In the genomic region with DNA sequence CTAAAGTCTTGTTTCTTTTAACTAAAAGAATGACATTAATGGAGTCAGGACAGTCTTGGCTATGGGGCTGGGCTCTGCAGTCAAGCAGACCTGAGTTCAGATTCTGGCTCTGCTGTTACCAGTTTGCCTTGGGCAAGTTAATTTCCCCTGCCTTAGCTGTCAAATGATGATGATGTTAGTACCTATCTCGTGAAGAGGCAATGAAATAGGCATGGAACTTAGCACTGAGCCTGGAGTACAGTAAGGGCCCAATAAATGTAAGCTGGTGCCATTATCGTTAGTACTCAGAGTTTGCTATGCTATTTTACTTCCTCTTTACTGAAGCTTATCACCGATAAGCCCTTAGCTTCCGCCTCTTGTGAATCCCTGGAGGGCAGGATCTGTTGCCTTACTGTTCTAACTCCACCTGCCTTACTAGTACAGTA, we compare ENCODE assay signal across 1 cellular context.
A peak's percentile ranks its signal among the peaks of the same experiment; 100 is the strongest.
TF ChIP-seq lines count a peak whose summit lies in the region.

No MANE protein-coding gene starts in this region.

TF ChIP-seq in K562, 482 proteins besides CTCF, POLR2A, EP300 and RAD21 (continued from another document and continues in another):
- TF ChIP-seq DMBX1 (CRISPR knock-in tag; IDR thresholded peaks at IDR 0.05; ENCODE audit: borderline replicate concordance) (peak; percentile 65; the same call in 1 of the 2 replicates), RBM25 (IDR thresholded peaks at IDR 0.05; ENCODE audit: low read depth, low read length, severe bottlenecking) (peak; percentile 56), TAL1 (IDR thresholded peaks at IDR 0.05) (peak; percentile 64), BRD9 (IDR thresholded peaks at IDR 0.05; ENCODE audit: low read depth, partially characterized antibody) (peak; percentile 62), ZNF584 (CRISPR knock-in tag; IDR thresholded peaks at IDR 0.05; ENCODE audit: low read depth) (no peak; the same call in 1 of the 2 replicates), YY1 (IDR thresholded peaks at IDR 0.05; ENCODE audit: borderline replicate concordance in 1 of 3, control insufficient read depth in 1 of 3, extremely low read depth in 1 of 3, insufficient read depth in 3 of 3, insufficient read length in 1 of 3, insufficient replicate concordance in 2 of 3, low read depth in 1 of 3, low read length in 2 of 3) (peak in 1 of 3 experiments; percentile 27), SMAD3 (CRISPR knock-in tag; conservative IDR thresholded peaks at IDR 0.05) (0 out of 2 replicates have a peak, but pooled peaks have one; percentile 26), YBX1 (IDR thresholded peaks at IDR 0.05) (no peak), RBM34 (IDR thresholded peaks at IDR 0.05; ENCODE audit: borderline replicate concordance, insufficient read depth, low read length) (no peak), DPF2 (IDR thresholded peaks at IDR 0.05) (peak; percentile 91), JUND (IDR thresholded peaks at IDR 0.05; ENCODE audit: borderline replicate concordance, low read depth, low read length) (peak; percentile 61; the same call in 1 of the 2 replicates), JUND (tag; IDR thresholded peaks at IDR 0.05; ENCODE audit: borderline replicate concordance, low read depth, low read length) (peak; percentile 49; the same call in 1 of the 3 replicates), KLF1 (tag; IDR thresholded peaks at IDR 0.05) (0 out of 2 replicates have a peak, but pooled peaks have one; percentile 28), GATA2 (CRISPR knock-in tag; IDR thresholded peaks at IDR 0.05) (peak; percentile 55), HNRNPLL (IDR thresholded peaks at IDR 0.05; ENCODE audit: low read depth, low read length, poor library complexity, severe bottlenecking) (no peak), ETV1 (tag; conservative IDR thresholded peaks at IDR 0.05; ENCODE audit: low read depth) (peak; percentile 93), SIRT6 (IDR thresholded peaks at IDR 0.05; ENCODE audit: low read depth, low read length) (no peak), JUN (IDR thresholded peaks at IDR 0.05; ENCODE audit: borderline replicate concordance, low read depth, low read length) (no peak), JUN (CRISPR knock-in tag; IDR thresholded peaks at IDR 0.05; ENCODE audit: borderline replicate concordance) (no peak), SMARCB1 (IDR thresholded peaks at IDR 0.05; ENCODE audit: insufficient read length, low read depth) (no peak), HDGF (IDR thresholded peaks at IDR 0.05) (no peak), ARHGAP35 (IDR thresholded peaks at IDR 0.05; ENCODE audit: partially characterized antibody) (no peak), CTBP1 (IDR thresholded peaks at IDR 0.05; ENCODE audit: borderline replicate concordance) (peak; percentile 80), ZNF77 (CRISPR knock-in tag; IDR thresholded peaks at IDR 0.05) (no peak), GABPB2 (CRISPR knock-in tag; conservative IDR thresholded peaks at IDR 0.05) (no peak), SOX6 (IDR thresholded peaks at IDR 0.05) (peak; percentile 64; the same call in 1 of the 2 replicates), NCOR1 (IDR thresholded peaks at IDR 0.05) (peak; percentile 46), FOXA3 (CRISPR knock-in tag; conservative IDR thresholded peaks at IDR 0.05 in 1 of 2, IDR thresholded peaks at IDR 0.05 in 1 of 2) (no peak), TEAD1 (CRISPR knock-in tag; IDR thresholded peaks at IDR 0.05) (no peak), MCM7 (IDR thresholded peaks at IDR 0.05) (no peak), NBN (IDR thresholded peaks at IDR 0.05; ENCODE audit: low read depth) (peak; percentile 80; the same call in 1 of the 2 replicates), ZNF24 (IDR thresholded peaks at IDR 0.05) (no peak; the same call in 1 of the 2 replicates), RBM14 (IDR thresholded peaks at IDR 0.05; ENCODE audit: borderline replicate concordance, insufficient read depth, low read depth, low read length) (no peak), HNRNPK (IDR thresholded peaks at IDR 0.05; ENCODE audit: low read depth, low read length, poor library complexity, severe bottlenecking) (no peak), POLR2AphosphoS5 (IDR thresholded peaks at IDR 0.05; ENCODE audit: control insufficient read depth, insufficient read depth, low read depth, low read length) (peak; percentile 32; the same call in 1 of the 2 replicates), LEF1 (IDR thresholded peaks at IDR 0.05) (peak; percentile 59), MTA2 (IDR thresholded peaks at IDR 0.05; ENCODE audit: low read depth) (peak; percentile 33; the same call in 1 of the 2 replicates)
- TF ChIP-seq, protein P1, sequence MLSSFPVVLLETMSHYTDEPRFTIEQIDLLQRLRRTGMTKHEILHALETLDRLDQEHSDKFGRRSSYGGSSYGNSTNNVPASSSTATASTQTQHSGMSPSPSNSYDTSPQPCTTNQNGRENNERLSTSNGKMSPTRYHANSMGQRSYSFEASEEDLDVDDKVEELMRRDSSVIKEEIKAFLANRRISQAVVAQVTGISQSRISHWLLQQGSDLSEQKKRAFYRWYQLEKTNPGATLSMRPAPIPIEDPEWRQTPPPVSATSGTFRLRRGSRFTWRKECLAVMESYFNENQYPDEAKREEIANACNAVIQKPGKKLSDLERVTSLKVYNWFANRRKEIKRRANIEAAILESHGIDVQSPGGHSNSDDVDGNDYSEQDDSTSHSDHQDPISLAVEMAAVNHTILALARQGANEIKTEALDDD (IDR thresholded peaks at IDR 0.05), result peak; percentile 100
- TF ChIP-seq, protein P2, sequence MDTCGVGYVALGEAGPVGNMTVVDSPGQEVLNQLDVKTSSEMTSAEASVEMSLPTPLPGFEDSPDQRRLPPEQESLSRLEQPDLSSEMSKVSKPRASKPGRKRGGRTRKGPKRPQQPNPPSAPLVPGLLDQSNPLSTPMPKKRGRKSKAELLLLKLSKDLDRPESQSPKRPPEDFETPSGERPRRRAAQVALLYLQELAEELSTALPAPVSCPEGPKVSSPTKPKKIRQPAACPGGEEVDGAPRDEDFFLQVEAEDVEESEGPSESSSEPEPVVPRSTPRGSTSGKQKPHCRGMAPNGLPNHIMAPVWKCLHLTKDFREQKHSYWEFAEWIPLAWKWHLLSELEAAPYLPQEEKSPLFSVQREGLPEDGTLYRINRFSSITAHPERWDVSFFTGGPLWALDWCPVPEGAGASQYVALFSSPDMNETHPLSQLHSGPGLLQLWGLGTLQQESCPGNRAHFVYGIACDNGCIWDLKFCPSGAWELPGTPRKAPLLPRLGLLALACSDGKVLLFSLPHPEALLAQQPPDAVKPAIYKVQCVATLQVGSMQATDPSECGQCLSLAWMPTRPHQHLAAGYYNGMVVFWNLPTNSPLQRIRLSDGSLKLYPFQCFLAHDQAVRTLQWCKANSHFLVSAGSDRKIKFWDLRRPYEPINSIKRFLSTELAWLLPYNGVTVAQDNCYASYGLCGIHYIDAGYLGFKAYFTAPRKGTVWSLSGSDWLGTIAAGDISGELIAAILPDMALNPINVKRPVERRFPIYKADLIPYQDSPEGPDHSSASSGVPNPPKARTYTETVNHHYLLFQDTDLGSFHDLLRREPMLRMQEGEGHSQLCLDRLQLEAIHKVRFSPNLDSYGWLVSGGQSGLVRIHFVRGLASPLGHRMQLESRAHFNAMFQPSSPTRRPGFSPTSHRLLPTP (IDR thresholded peaks at IDR 0.05; ENCODE audit: borderline replicate concordance, extremely low read depth, insufficient read length), result no peak
- TF ChIP-seq, protein P3, sequence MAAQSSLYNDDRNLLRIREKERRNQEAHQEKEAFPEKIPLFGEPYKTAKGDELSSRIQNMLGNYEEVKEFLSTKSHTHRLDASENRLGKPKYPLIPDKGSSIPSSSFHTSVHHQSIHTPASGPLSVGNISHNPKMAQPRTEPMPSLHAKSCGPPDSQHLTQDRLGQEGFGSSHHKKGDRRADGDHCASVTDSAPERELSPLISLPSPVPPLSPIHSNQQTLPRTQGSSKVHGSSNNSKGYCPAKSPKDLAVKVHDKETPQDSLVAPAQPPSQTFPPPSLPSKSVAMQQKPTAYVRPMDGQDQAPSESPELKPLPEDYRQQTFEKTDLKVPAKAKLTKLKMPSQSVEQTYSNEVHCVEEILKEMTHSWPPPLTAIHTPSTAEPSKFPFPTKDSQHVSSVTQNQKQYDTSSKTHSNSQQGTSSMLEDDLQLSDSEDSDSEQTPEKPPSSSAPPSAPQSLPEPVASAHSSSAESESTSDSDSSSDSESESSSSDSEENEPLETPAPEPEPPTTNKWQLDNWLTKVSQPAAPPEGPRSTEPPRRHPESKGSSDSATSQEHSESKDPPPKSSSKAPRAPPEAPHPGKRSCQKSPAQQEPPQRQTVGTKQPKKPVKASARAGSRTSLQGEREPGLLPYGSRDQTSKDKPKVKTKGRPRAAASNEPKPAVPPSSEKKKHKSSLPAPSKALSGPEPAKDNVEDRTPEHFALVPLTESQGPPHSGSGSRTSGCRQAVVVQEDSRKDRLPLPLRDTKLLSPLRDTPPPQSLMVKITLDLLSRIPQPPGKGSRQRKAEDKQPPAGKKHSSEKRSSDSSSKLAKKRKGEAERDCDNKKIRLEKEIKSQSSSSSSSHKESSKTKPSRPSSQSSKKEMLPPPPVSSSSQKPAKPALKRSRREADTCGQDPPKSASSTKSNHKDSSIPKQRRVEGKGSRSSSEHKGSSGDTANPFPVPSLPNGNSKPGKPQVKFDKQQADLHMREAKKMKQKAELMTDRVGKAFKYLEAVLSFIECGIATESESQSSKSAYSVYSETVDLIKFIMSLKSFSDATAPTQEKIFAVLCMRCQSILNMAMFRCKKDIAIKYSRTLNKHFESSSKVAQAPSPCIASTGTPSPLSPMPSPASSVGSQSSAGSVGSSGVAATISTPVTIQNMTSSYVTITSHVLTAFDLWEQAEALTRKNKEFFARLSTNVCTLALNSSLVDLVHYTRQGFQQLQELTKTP (IDR thresholded peaks at IDR 0.05; ENCODE audit: low read depth in 1 of 2, partially characterized antibody in 2 of 2), result no peak
- TF ChIP-seq, protein P4, sequence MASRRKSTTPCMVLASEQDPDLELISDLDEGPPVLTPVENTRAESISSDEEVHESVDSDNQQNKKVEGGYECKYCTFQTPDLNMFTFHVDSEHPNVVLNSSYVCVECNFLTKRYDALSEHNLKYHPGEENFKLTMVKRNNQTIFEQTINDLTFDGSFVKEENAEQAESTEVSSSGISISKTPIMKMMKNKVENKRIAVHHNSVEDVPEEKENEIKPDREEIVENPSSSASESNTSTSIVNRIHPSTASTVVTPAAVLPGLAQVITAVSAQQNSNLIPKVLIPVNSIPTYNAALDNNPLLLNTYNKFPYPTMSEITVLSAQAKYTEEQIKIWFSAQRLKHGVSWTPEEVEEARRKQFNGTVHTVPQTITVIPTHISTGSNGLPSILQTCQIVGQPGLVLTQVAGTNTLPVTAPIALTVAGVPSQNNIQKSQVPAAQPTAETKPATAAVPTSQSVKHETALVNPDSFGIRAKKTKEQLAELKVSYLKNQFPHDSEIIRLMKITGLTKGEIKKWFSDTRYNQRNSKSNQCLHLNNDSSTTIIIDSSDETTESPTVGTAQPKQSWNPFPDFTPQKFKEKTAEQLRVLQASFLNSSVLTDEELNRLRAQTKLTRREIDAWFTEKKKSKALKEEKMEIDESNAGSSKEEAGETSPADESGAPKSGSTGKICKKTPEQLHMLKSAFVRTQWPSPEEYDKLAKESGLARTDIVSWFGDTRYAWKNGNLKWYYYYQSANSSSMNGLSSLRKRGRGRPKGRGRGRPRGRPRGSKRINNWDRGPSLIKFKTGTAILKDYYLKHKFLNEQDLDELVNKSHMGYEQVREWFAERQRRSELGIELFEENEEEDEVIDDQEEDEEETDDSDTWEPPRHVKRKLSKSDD (conservative IDR thresholded peaks at IDR 0.05; ENCODE audit: low read length), result no peak
- TF ChIP-seq, protein P5, sequence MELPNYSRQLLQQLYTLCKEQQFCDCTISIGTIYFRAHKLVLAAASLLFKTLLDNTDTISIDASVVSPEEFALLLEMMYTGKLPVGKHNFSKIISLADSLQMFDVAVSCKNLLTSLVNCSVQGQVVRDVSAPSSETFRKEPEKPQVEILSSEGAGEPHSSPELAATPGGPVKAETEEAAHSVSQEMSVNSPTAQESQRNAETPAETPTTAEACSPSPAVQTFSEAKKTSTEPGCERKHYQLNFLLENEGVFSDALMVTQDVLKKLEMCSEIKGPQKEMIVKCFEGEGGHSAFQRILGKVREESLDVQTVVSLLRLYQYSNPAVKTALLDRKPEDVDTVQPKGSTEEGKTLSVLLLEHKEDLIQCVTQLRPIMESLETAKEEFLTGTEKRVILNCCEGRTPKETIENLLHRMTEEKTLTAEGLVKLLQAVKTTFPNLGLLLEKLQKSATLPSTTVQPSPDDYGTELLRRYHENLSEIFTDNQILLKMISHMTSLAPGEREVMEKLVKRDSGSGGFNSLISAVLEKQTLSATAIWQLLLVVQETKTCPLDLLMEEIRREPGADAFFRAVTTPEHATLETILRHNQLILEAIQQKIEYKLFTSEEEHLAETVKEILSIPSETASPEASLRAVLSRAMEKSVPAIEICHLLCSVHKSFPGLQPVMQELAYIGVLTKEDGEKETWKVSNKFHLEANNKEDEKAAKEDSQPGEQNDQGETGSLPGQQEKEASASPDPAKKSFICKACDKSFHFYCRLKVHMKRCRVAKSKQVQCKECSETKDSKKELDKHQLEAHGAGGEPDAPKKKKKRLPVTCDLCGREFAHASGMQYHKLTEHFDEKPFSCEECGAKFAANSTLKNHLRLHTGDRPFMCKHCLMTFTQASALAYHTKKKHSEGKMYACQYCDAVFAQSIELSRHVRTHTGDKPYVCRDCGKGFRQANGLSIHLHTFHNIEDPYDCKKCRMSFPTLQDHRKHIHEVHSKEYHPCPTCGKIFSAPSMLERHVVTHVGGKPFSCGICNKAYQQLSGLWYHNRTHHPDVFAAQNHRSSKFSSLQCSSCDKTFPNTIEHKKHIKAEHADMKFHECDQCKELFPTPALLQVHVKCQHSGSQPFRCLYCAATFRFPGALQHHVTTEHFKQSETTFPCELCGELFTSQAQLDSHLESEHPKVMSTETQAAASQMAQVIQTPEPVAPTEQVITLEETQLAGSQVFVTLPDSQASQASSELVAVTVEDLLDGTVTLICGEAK (IDR thresholded peaks at IDR 0.05), result 0 out of 2 replicates have a peak, but pooled peaks have one; percentile 37
- TF ChIP-seq, protein P5 (CRISPR knock-in tag; IDR thresholded peaks at IDR 0.05), result no peak
